ENCODE assay signal across 1 cellular context in the genomic region with DNA sequence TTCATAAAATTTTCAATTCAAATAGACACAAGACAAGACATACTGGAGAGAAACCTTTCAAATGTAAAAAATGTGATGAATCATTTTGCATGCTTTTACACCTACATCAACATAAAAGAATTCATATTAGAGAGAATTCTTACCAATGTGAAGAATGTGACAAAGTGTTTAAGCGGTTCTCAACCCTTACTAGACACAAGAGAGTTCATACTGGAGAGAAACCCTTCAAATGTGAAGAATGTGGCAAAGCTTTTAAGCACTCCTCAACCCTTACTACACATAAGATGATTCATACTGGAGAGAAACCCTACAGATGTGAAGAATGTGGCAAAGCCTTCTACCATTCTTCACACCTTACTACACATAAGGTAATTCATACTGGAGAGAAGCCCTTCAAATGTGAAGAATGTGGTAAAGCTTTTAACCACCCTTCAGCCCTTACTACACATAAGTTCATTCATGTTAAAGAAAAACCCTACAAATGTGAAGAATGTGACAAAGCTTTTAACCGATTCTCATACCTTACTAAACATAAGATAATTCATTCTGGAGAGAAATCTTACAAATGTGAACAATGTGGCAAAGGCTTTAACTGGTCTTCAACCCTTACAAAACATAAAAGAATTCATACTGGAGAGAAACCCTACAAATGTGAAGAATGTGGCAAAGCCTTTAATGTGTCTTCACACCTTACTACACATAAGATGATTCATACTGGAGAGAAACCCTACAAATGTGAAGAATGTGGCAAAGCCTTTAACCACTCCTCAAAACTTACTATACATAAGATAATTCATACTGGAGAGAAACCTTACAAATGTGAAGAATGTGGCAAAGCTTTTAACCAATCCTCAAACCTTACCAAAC.
TF ChIP-seq lines count a peak whose summit lies in the region.

No MANE protein-coding gene starts in this region.

TF ChIP-seq in Ishikawa, 13 proteins besides CTCF, POLR2A, EP300 and RAD21 (continued from another document):
- TF ChIP-seq, protein P1, sequence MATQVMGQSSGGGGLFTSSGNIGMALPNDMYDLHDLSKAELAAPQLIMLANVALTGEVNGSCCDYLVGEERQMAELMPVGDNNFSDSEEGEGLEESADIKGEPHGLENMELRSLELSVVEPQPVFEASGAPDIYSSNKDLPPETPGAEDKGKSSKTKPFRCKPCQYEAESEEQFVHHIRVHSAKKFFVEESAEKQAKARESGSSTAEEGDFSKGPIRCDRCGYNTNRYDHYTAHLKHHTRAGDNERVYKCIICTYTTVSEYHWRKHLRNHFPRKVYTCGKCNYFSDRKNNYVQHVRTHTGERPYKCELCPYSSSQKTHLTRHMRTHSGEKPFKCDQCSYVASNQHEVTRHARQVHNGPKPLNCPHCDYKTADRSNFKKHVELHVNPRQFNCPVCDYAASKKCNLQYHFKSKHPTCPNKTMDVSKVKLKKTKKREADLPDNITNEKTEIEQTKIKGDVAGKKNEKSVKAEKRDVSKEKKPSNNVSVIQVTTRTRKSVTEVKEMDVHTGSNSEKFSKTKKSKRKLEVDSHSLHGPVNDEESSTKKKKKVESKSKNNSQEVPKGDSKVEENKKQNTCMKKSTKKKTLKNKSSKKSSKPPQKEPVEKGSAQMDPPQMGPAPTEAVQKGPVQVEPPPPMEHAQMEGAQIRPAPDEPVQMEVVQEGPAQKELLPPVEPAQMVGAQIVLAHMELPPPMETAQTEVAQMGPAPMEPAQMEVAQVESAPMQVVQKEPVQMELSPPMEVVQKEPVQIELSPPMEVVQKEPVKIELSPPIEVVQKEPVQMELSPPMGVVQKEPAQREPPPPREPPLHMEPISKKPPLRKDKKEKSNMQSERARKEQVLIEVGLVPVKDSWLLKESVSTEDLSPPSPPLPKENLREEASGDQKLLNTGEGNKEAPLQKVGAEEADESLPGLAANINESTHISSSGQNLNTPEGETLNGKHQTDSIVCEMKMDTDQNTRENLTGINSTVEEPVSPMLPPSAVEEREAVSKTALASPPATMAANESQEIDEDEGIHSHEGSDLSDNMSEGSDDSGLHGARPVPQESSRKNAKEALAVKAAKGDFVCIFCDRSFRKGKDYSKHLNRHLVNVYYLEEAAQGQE (IDR thresholded peaks at IDR 0.05; ENCODE audit: low read depth), result no peak
TF ChIP-seq in Ishikawa: peak in this region for 1.
